10 cellular contexts compared by ENCODE assay signal in genomic region chr9:133032171-133032570, GRCh38. TPM values are rescaled to one million over a fixed set of nuclear protein-coding genes. Genes with fewer than 3 reads are reported as not detected.
DNase-seq lines count a peak whose midpoint lies in the region; FAIRE-seq and TF ChIP-seq lines count a peak whose summit lies in the region.
"Had no signal": no experiment of that assay in that cellular context is flagged by ENCODE, and none has a peak within 500 bp of the region (broad histone marks: within the 10 kb centered on the region; RNA-seq: fewer than 3 reads in every experiment).

No MANE protein-coding gene starts in this region.

- H3K79me2 ChIP-seq in DOHH2 (ENCODE audit: control insufficient read depth, low read length) = peaks cover 82% of the 10 kb centered on the region
- peaks cover 70% of the 10 kb centered on the region for H3K79me2 ChIP-seq in MM.1S (ENCODE audit: low read length)
- peaks cover 70% of the 10 kb centered on the region for H3K79me2 ChIP-seq in neural progenitor cell (ENCODE audit: low read depth)

- H3K4me3 Mint-ChIP-seq in neural progenitor cell = peak overlapping the region; percentile 100

- FAIRE-seq in GM12891 (lab: Jason Lieb, UNC) = no peak

- no peak overlapping the region for H3K27ac Mint-ChIP-seq in neural progenitor cell

- H3K36me3 ChIP-seq in DOHH2 (ENCODE audit: control insufficient read depth, low read length) = peaks cover 35% of the 10 kb centered on the region
- H3K36me3 ChIP-seq in MM.1S (replicated peaks; ENCODE audit: insufficient read depth, low read length) = no peaks in the 10 kb centered on the region
- H3K36me3 ChIP-seq in neural progenitor cell = no peaks in the 10 kb centered on the region

- peaks cover 4% of the 10 kb centered on the region; the same call in 1 of the 2 replicates for H3F3A ChIP-seq in DOHH2 (ENCODE audit: control insufficient read depth, insufficient read depth)
- H3F3A ChIP-seq in MM.1S (ENCODE audit: insufficient read depth, low read length) = no peaks in the 10 kb centered on the region
- H3F3A ChIP-seq in neural progenitor cell (ENCODE audit: low read depth) = no peaks in the 10 kb centered on the region

- H3K9ac ChIP-seq in MM.1S (ENCODE audit: low read length) (no peak overlapping the region), neural progenitor cell (no peak overlapping the region)

- H3K4me1 Mint-ChIP-seq in neural progenitor cell = peaks cover 25% of the 10 kb centered on the region

- no peaks in the 10 kb centered on the region for H4K20me1 ChIP-seq in DOHH2 (ENCODE audit: control insufficient read depth, insufficient read depth, low read depth, low read length)
- no peaks in the 10 kb centered on the region for H4K20me1 ChIP-seq in MM.1S (ENCODE audit: insufficient read depth, low read length)
- peaks cover 59% of the 10 kb centered on the region for H4K20me1 ChIP-seq in neural progenitor cell (ENCODE audit: low read depth)

- H3K27ac ChIP-seq in DOHH2 (ENCODE audit: low read depth, low read length) (no peak overlapping the region), MM.1S (ENCODE audit: low read length) (no peak overlapping the region), coronary artery (no peak overlapping the region), neural progenitor cell (no peak overlapping the region)

- H3K36me3 Mint-ChIP-seq in neural progenitor cell = peaks cover 37% of the 10 kb centered on the region

- DNase-seq in MM.1S (no peak), coronary artery (ENCODE audit: low spot score) (no peak), neural progenitor cell (ENCODE audit: low spot score) (no peak), NCI-H345 (lab: John Stamatoyannopoulos, UW) (no peak), iPS-NIHi7 (ENCODE audit: extremely low spot score) (no peak), GM12891 (ENCODE audit: insufficient read length, low spot score) (no peak), DMS79 treated with DMSO at 0.1 percent for 48 hours (lab: John Stamatoyannopoulos, UW) (no peak)
- DNase-seq: central memory CD4-positive, alpha-beta T cell; NCI-H524 had no signal

- H3K9me3 ChIP-seq in DOHH2 (ENCODE audit: control insufficient read depth, insufficient read depth, low read length) (no peaks in the 10 kb centered on the region), MM.1S (replicated peaks; ENCODE audit: insufficient read depth, low read length) (no peaks in the 10 kb centered on the region), neural progenitor cell (ENCODE audit: low read depth) (no peaks in the 10 kb centered on the region)

- H3K27me3 Mint-ChIP-seq in neural progenitor cell (ENCODE audit: insufficient read depth, low read depth) = peaks cover 3% of the 10 kb centered on the region

- TF ChIP-seq CTCF in DOHH2 (IDR thresholded peaks at IDR 0.05; ENCODE audit: low read depth, low read length, poor library complexity, severe bottlenecking) = no peak
- TF ChIP-seq CTCF in MM.1S (IDR thresholded peaks at IDR 0.05; ENCODE audit: low read length) = no peak
- no peak for TF ChIP-seq CTCF in coronary artery (IDR thresholded peaks at IDR 0.05)
- TF ChIP-seq CTCF in neural progenitor cell (IDR thresholded peaks at IDR 0.05) = no peak

- no peak overlapping the region for H2AFZ ChIP-seq in MM.1S (ENCODE audit: low read length)
- no peak overlapping the region for H2AFZ ChIP-seq in neural progenitor cell (replicated peaks)

- H3K4me3 ChIP-seq in DOHH2 (ENCODE audit: low read length) = peak overlapping the region; percentile 92
- H3K4me3 ChIP-seq in MM.1S (ENCODE audit: low read length) = no peak overlapping the region
- peak overlapping the region; percentile 86 for H3K4me3 ChIP-seq in coronary artery
- peak overlapping the region; percentile 89 for H3K4me3 ChIP-seq in neural progenitor cell

- no peak for TF ChIP-seq POLR2A in GM12891 (IDR thresholded peaks at IDR 0.05; ENCODE audit: low read depth, low read length)

- peaks cover 3% of the 10 kb centered on the region for H3K9me3 Mint-ChIP-seq in neural progenitor cell

- H3K27me3 ChIP-seq in DOHH2 (ENCODE audit: control insufficient read depth, low read length) (no peaks in the 10 kb centered on the region), MM.1S (replicated peaks; ENCODE audit: insufficient read depth, low read length) (no peaks in the 10 kb centered on the region), neural progenitor cell (no peaks in the 10 kb centered on the region)

- no peaks in the 10 kb centered on the region for H3K9me2 ChIP-seq in DOHH2 (replicated peaks; ENCODE audit: control insufficient read depth, low read length)
- H3K9me2 ChIP-seq in MM.1S (replicated peaks; ENCODE audit: insufficient read depth, low read length) = no peaks in the 10 kb centered on the region

- H3K4me2 ChIP-seq in DOHH2 (ENCODE audit: low read length) = peak overlapping the region; percentile 74
- peak overlapping the region; percentile 78; the same call in 1 of the 2 replicates for H3K4me2 ChIP-seq in MM.1S (ENCODE audit: low read depth, low read length)
- peak overlapping the region; percentile 87 for H3K4me2 ChIP-seq in neural progenitor cell

- peaks cover 32% of the 10 kb centered on the region for H3K4me1 ChIP-seq in DOHH2 (ENCODE audit: control insufficient read depth, low read length)
- peaks cover 7% of the 10 kb centered on the region for H3K4me1 ChIP-seq in MM.1S (ENCODE audit: low read length)
- peaks cover 15% of the 10 kb centered on the region for H3K4me1 ChIP-seq in neural progenitor cell

TF ChIP-seq in GM12891, 5 proteins besides CTCF, POLR2A, EP300 and RAD21:
- no peak for TF ChIP-seq SPI1 (IDR thresholded peaks at IDR 0.05; ENCODE audit: low read depth, low read length)
- no peak for TF ChIP-seq POU2F2 (IDR thresholded peaks at IDR 0.05; ENCODE audit: low read depth, low read length)
- no peak for TF ChIP-seq POLR2AphosphoS5 (IDR thresholded peaks at IDR 0.05; ENCODE audit: low read depth, low read length)
- no peak for TF ChIP-seq PAX5 (IDR thresholded peaks at IDR 0.05; ENCODE audit: insufficient read depth, low read length, severe bottlenecking)
- TF ChIP-seq TAF1 (IDR thresholded peaks at IDR 0.05; ENCODE audit: low read depth, low read length) = no peak
TF ChIP-seq in GM12891: peak in this region for 0.

RNA-seq across cellular contexts. Expression of gene GTF3C5, which starts 1.4 kb away (rescaled TPM):
- 77.9 and 119 TPM in 2 replicates for total RNA-seq in neural progenitor cell (ENCODE audit: low replicate concordance)
- 39.0 TPM for polyA plus RNA-seq in GM12891 (2012; ENCODE audit: low read depth, missing spikeins)

RNA-seq across cellular contexts. Expression of gene CEL, which starts 29.6 kb away (rescaled TPM):
- 1.0 and 2.2 TPM in 2 replicates for total RNA-seq in neural progenitor cell (ENCODE audit: low replicate concordance)
- 0.89 TPM for polyA plus RNA-seq in GM12891 (2012; ENCODE audit: low read depth, missing spikeins)

RNA-seq across cellular contexts. Expression of gene GFI1B, which starts 53.7 kb away (rescaled TPM):
- total RNA-seq in neural progenitor cell (ENCODE audit: low replicate concordance) = 0.28 TPM in 1 of 2 replicates, not detected in the other
- not detected for polyA plus RNA-seq in GM12891 (2012; ENCODE audit: low read depth, missing spikeins)
